In genomic region chr2:241880311-241881073, GRCh38 we compare ENCODE assay signal across 8 cellular contexts. TPM values are rescaled to one million over a fixed set of nuclear protein-coding genes. Genes with fewer than 3 reads are reported as not detected.
DNase-seq lines count a peak whose midpoint lies in the region; ATAC-seq, FAIRE-seq and TF ChIP-seq lines count a peak whose summit lies in the region.

No MANE protein-coding gene starts in this region.

- DNase-seq in cardiac muscle cell (ENCODE audit: low read depth in 1 of 2, low spot score in 1 of 2) (no peak), left cardiac atrium (no peak), GM12878 (ENCODE audit: low read depth, low spot score) (no peak), memory B cell (ENCODE audit: low spot score in 2 of 2) (no peak), upper lobe of right lung (no peak), NCI-H1048 (lab: John Stamatoyannopoulos, UW) (no peak), AG08395 (ENCODE audit: low spot score) (no peak)
- DNase-seq in stimulated activated CD4-positive, alpha-beta T cell treated with anti-CD3 and anti-CD28 coated beads, Interleukin-15, amount 100 ng/mL, for 24 hours, result no peak

- H3K4me1 ChIP-seq in cardiac muscle cell (ENCODE audit: low read depth) (peaks cover 3% of the 10 kb centered on the region), GM12878 (ENCODE audit: control insufficient read depth, insufficient read depth, low read length) (peaks cover 6% of the 10 kb centered on the region), upper lobe of right lung (peaks cover 8% of the 10 kb centered on the region)

- H3K36me3 ChIP-seq in cardiac muscle cell (no peaks in the 10 kb centered on the region), GM12878 (ENCODE audit: control insufficient read depth in 2 of 2, insufficient read depth in 2 of 2, low read length in 1 of 2) (no peaks in the 10 kb centered on the region), upper lobe of right lung (no peaks in the 10 kb centered on the region)

- no peaks in the 10 kb centered on the region for H4K20me1 ChIP-seq in GM12878 (ENCODE audit: control insufficient read depth, insufficient read depth)

- RAD21 ChIA-PET in GM12878 (lab: Charles Lee; ENCODE audit: unreplicated experiment), result interaction anchor here (1.2 to 1.4 kb wide), 2 partner anchors 146 to 181 kb away, joined by 3 read pairs; partner anchors contain the start of gene D2HGDH

- H3K9me3 Mint-ChIP-seq in memory B cell, result no peaks in the 10 kb centered on the region

- H2AFZ ChIP-seq in GM12878 (ENCODE audit: control insufficient read depth, low read depth, low read length), result peak overlapping the region; percentile 97

- WGBS in GM12878 (ENCODE audit: insufficient coverage, insufficient replicate concordance, low lambda C conversion rate, missing lambda C conversion rate), result 27% methylated on average over 16 of the region's 16 CpGs

- peak overlapping the region; percentile 30 for H3K9ac ChIP-seq in GM12878 (ENCODE audit: control insufficient read depth, insufficient read depth, low read length)

- H3K4me3 Mint-ChIP-seq in memory B cell, result peak overlapping the region; percentile 94

- CTCF ChIA-PET in GM12878 (lab: Yijun Ruan, JAX), result interaction anchor here (1.0 to 3.0 kb wide), 5 partner anchors 13 to 236 kb away, joined by 3 to 21 read pairs (median 8); partner anchors contain the start of gene ING5

- H3K79me2 ChIP-seq in GM12878 (ENCODE audit: control insufficient read depth, insufficient read depth, low read length), result no peaks in the 10 kb centered on the region; the same call in 1 of the 2 replicates

- TF ChIP-seq RAD21 in GM12878 (IDR thresholded peaks at IDR 0.05; ENCODE audit: insufficient read depth, low read depth, low read length), result no peak

- intact Hi-C loops in left cardiac atrium (cut with DNase I) (no loop called here), GM12878 (cut with micrococcal nuclease; ENCODE audit: unreplicated experiment) (loop anchor here (1.0 to 5.0 kb wide), 5 partner anchors 146 to 523 kb away; partner anchors contain the start of genes D2HGDH, DTYMK, FARP2 and STK25), upper lobe of right lung (cut with DNase I) (no loop called here)

- TF ChIP-seq POLR2A in GM12878 (IDR thresholded peaks at IDR 0.05; ENCODE audit: low read depth, low read length), result no peak

- H3K9me3 ChIP-seq in cardiac muscle cell (ENCODE audit: low read depth), result no peaks in the 10 kb centered on the region
- H3K9me3 ChIP-seq in GM12878 (replicated peaks; ENCODE audit: control insufficient read depth, insufficient read depth, low read length), result no peaks in the 10 kb centered on the region
- no peaks in the 10 kb centered on the region for H3K9me3 ChIP-seq in upper lobe of right lung

- SMC1A ChIA-PET in GM12878 (lab: Charles Lee; ENCODE audit: uncharacterized antibody, unreplicated experiment), result interaction anchor here (0.6 kb wide), 1 partner anchor 281 kb away, joined by 3 read pairs; no protein-coding TSS in a partner anchor

- in situ Hi-C loops in GM12878 (cut with MboI), result no loop called here

- H3K27ac Mint-ChIP-seq in memory B cell, result peak overlapping the region; percentile 99

- H3K4me3 ChIP-seq in cardiac muscle cell (peak overlapping the region; percentile 45), GM12878 (peak overlapping the region; percentile 95), upper lobe of right lung (peak overlapping the region; percentile 57)

- POLR2A ChIA-PET in GM12878 (lab: Charles Lee), result interaction anchor here (1.0 to 1.5 kb wide), 2 partner anchors 178 to 194 kb away, joined by 3 to 4 read pairs; partner anchors contain the start of genes DTYMK and ING5

- no peak for TF ChIP-seq EP300 in GM12878 (IDR thresholded peaks at IDR 0.05; ENCODE audit: borderline replicate concordance in 1 of 2, control insufficient read depth in 1 of 2, low read depth in 2 of 2, low read length in 2 of 2)

- H3K27ac ChIP-seq in cardiac muscle cell, result no peak overlapping the region
- H3K27ac ChIP-seq in GM12878 (ENCODE audit: control insufficient read depth, insufficient read depth), result peak overlapping the region; percentile 84
- H3K27ac ChIP-seq in upper lobe of right lung, result no peak overlapping the region

- FAIRE-seq in GM12878 (lab: Jason Lieb, UNC), result no peak

- H3K27me3 ChIP-seq in cardiac muscle cell (no peaks in the 10 kb centered on the region), GM12878 (replicated peaks in 1 of 2; ENCODE audit: control insufficient read depth in 2 of 2, insufficient read depth in 2 of 2, low read length in 1 of 2) (no peaks in the 10 kb centered on the region), upper lobe of right lung (no peaks in the 10 kb centered on the region)

- no peaks in the 10 kb centered on the region for H3K36me3 Mint-ChIP-seq in memory B cell

- peak overlapping the region; percentile 84 for H3K4me2 ChIP-seq in GM12878 (ENCODE audit: control insufficient read depth, insufficient read depth)

- peaks cover 25% of the 10 kb centered on the region for H3K4me1 Mint-ChIP-seq in memory B cell

- ATAC-seq in left cardiac atrium (no peak), GM12878 (no peak), memory B cell (ENCODE audit: low read depth) (no peak), upper lobe of right lung (no peak)

- no peaks in the 10 kb centered on the region for H3K27me3 Mint-ChIP-seq in memory B cell

- TF ChIP-seq CTCF in cardiac muscle cell (IDR thresholded peaks at IDR 0.05; ENCODE audit: low read depth, low read length) (no peak), GM12878 (IDR thresholded peaks at IDR 0.05 in 2 of 3, conservative IDR thresholded peaks at IDR 0.05 in 1 of 3; ENCODE audit: control insufficient read depth in 2 of 3, extremely low read depth in 1 of 3, insufficient read depth in 1 of 3, low read depth in 3 of 3, low read length in 3 of 3) (no peak), upper lobe of right lung (IDR thresholded peaks at IDR 0.05) (no peak)

- BruUV-seq in GM12878 (replicated peaks; lab: Mats Ljungman, UMichigan), result TSS peak; percentile 87

TF ChIP-seq in GM12878, 131 proteins besides CTCF, POLR2A, EP300 and RAD21:
- TF ChIP-seq MTA3 (IDR thresholded peaks at IDR 0.05; ENCODE audit: borderline replicate concordance, low read length) (0 out of 2 replicates have a peak, but pooled peaks have one; percentile 53), ASH2L (IDR thresholded peaks at IDR 0.05; ENCODE audit: borderline replicate concordance, low read depth) (no peak)

RNA-seq across cellular contexts. Expression of gene RTP5, which starts 11.0 kb away (rescaled TPM):
- not detected in 2 replicates for total RNA-seq in cardiac muscle cell
- not detected in 2 replicates for polyA plus RNA-seq in cardiac muscle cell
- under 1 TPM in 1 of 2 donors, not detected in 1; 0.12 TPM for total RNA-seq in left cardiac atrium
- total RNA-seq in GM12878 (2013; cell fraction: nucleolus; rRNA removed), result not detected in 2 replicates
- total RNA-seq in GM12878 (2014; rRNA removed), result not detected in 2 replicates
- not detected in 2 replicates for total RNA-seq in GM12878 (2014; rRNA removed; fragmentation: Illumina TruSeq; extraction: Trizol)
- not detected in 2 replicates for total RNA-seq in GM12878 (2021)
- not detected for polyA plus RNA-seq in GM12878 (2011; ENCODE audit: low read depth)
- not detected in 2 replicates for polyA plus RNA-seq in GM12878 (2011; rRNA removed)
- polyA plus RNA-seq in GM12878 (2011; cell fraction: cytosol; rRNA removed), result not detected in 2 replicates
- 0.07 and 0.09 TPM in 2 replicates for polyA plus RNA-seq in GM12878 (2011; cell fraction: nucleus; rRNA removed)
- polyA plus RNA-seq in GM12878 (2012), result 0.15 and 0.17 TPM in 2 replicates
- polyA plus RNA-seq in GM12878 (2014; fragmentation: Illumina TruSeq; extraction: Trizol), result not detected in 2 replicates
- not detected for polyA plus RNA-seq in GM12878 (2014; fragmentation: Nextera tagmentation; extraction: Ambion mirVana)
- 0.05 TPM in 1 of 2 replicates, not detected in the other for polyA plus RNA-seq in GM12878 (2014; rRNA removed)
- not detected for polyA plus RNA-seq in GM12878 (2016; fragmentation: Nextera tagmentation; extraction: Ambion mirVana)
- polyA minus RNA-seq in GM12878 (2011; rRNA and poly(A)+ RNA removed), result not detected in 2 replicates
- polyA minus RNA-seq in GM12878 (2011; cell fraction: cytosol; rRNA and poly(A)+ RNA removed), result not detected in 2 replicates
- not detected in 2 replicates for polyA minus RNA-seq in GM12878 (2011; cell fraction: nucleus; rRNA and poly(A)+ RNA removed)
- not detected for total RNA-seq in upper lobe of right lung

RNA-seq across cellular contexts. Expression of gene PDCD1, which starts 21.8 kb away (rescaled TPM):
- total RNA-seq in cardiac muscle cell (not detected in 2 replicates), left cardiac atrium (1 to 10 TPM; 1.2 to 1.5 TPM), GM12878 (2014; rRNA removed) (3.7 and 3.9 TPM in 2 replicates), GM12878 (2014; rRNA removed; fragmentation: Illumina TruSeq; extraction: Trizol) (1.1 and 1.5 TPM in 2 replicates), GM12878 (2021) (3.6 and 4.0 TPM in 2 replicates), upper lobe of right lung (1.8 TPM)
- polyA plus RNA-seq in cardiac muscle cell (not detected in 2 replicates), GM12878 (2011; rRNA removed) (3.8 and 6.4 TPM in 2 replicates), GM12878 (2014; fragmentation: Illumina TruSeq; extraction: Trizol) (0.62 TPM in 1 of 2 replicates, not detected in the other), GM12878 (2014; fragmentation: Nextera tagmentation; extraction: Ambion mirVana) (not detected), GM12878 (2014; rRNA removed) (4.2 and 4.6 TPM in 2 replicates), GM12878 (2016; fragmentation: Nextera tagmentation; extraction: Ambion mirVana) (1 to 10 TPM; 1.4 to 1.9 TPM)
- total RNA-seq in GM12878 (2013; cell fraction: nucleolus; rRNA removed), result 10.1 and 11.8 TPM in 2 replicates
- 1.2 TPM for polyA plus RNA-seq in GM12878 (2011; ENCODE audit: low read depth)
- 11.9 and 20.2 TPM in 2 replicates for polyA plus RNA-seq in GM12878 (2011; cell fraction: cytosol; rRNA removed)
- polyA plus RNA-seq in GM12878 (2011; cell fraction: nucleus; rRNA removed), result 23.7 and 25.2 TPM in 2 replicates
- polyA plus RNA-seq in GM12878 (2012), result 5.5 and 7.3 TPM in 2 replicates
- polyA minus RNA-seq in GM12878 (2011; rRNA and poly(A)+ RNA removed), result 2.3 and 12.1 TPM in 2 replicates
- polyA minus RNA-seq in GM12878 (2011; cell fraction: cytosol; rRNA and poly(A)+ RNA removed), result 5.8 and 7.2 TPM in 2 replicates
- 3.0 and 4.2 TPM in 2 replicates for polyA minus RNA-seq in GM12878 (2011; cell fraction: nucleus; rRNA and poly(A)+ RNA removed)

Comparison
In these comparisons a context has a peak if more than half of its experiments do, and no peak if none do; other contexts are left out.
1. H3K4me3 ChIP-seq: peak in every context shown above with its lines; median percentile 95 in GM12878; 57 in upper lobe of right lung; 45 in cardiac muscle cell.